In genomic region chr12:2180737-2181082, GRCh38 we compare ENCODE assay signal across 13 cellular contexts.
DNase-seq lines count a peak whose midpoint lies in the region; ATAC-seq and TF ChIP-seq lines count a peak whose summit lies in the region.
"Had no signal": no experiment of that assay in that cellular context is flagged by ENCODE, and none has a peak within 500 bp of the region (broad histone marks: within the 10 kb centered on the region; RNA-seq: fewer than 3 reads in every experiment).

No MANE protein-coding gene starts in this region.

- peak overlapping the region; percentile 88 for H3K27ac ChIP-seq in AG04450 (ENCODE audit: low read depth, low read length)
- H3K27ac ChIP-seq in breast epithelium: peak overlapping the region; percentile 4 to 54
- peak overlapping the region; percentile 84 for H3K27ac ChIP-seq in right atrium auricular region
- H3K27ac ChIP-seq in skin epidermis: peak overlapping the region in 14 of 21 experiments; percentile 12 to 79 (median 42)
- H3K27ac ChIP-seq in brain microvascular endothelial cell: no peak overlapping the region
- H3K27ac ChIP-seq: PC-9 had no signal

- H3K27me3 ChIP-seq in AG04450 (ENCODE audit: control insufficient read depth, insufficient read depth, low read length) (no peaks in the 10 kb centered on the region), breast epithelium (no peaks in the 10 kb centered on the region), right atrium auricular region (no peaks in the 10 kb centered on the region), MG63 (no peaks in the 10 kb centered on the region), brain microvascular endothelial cell (replicated peaks) (no peaks in the 10 kb centered on the region)

- intact Hi-C loops in breast epithelium (cut with DNase I; ENCODE audit: low total_unique reads): no loop called here

- no peak for TF ChIP-seq CTCF in AG04450 (IDR thresholded peaks at IDR 0.05; ENCODE audit: low read depth, low read length)
- TF ChIP-seq CTCF in breast epithelium (IDR thresholded peaks at IDR 0.05): no peak
- no peak for TF ChIP-seq CTCF in right atrium auricular region (IDR thresholded peaks at IDR 0.05)
- TF ChIP-seq CTCF in brain microvascular endothelial cell (IDR thresholded peaks at IDR 0.05; ENCODE audit: low read depth, low read length, missing control alignments): no peak

- ATAC-seq in HG03108 (IDR thresholded peaks at IDR 0.05; ENCODE audit: unreplicated experiment) (no peak), GM18498 (IDR thresholded peaks at IDR 0.05; ENCODE audit: unreplicated experiment) (no peak)

- no peak for TF ChIP-seq POLR2A in breast epithelium (IDR thresholded peaks at IDR 0.05)

- H3K9me3 ChIP-seq in AG04450 (ENCODE audit: control insufficient read depth, insufficient read depth, low read length): peaks cover 2% of the 10 kb centered on the region; the same call in 1 of the 2 replicates
- no peaks in the 10 kb centered on the region for H3K9me3 ChIP-seq in breast epithelium
- H3K9me3 ChIP-seq in right atrium auricular region: no peaks in the 10 kb centered on the region
- no peaks in the 10 kb centered on the region; the same call in 1 of the 2 replicates for H3K9me3 ChIP-seq in MG63

- no peak for DNase-seq in AG04450 (ENCODE audit: low read depth, low spot score)
- no peak for DNase-seq in breast epithelium (ENCODE audit: low spot score in 2 of 2)
- no peak for DNase-seq in right atrium auricular region (ENCODE audit: low spot score)
- no peak for DNase-seq in MG63
- DNase-seq in brain microvascular endothelial cell: no peak
- DNase-seq: activated naive CD4-positive, alpha-beta T cell treated with anti-CD3 and anti-CD28 coated beads, Interleukin-2, amount 50 U/mL, for 16 hours; activated T-cell treated with anti-CD3 and anti-CD28 coated beads, Interleukin-2, amount 50 U/mL, for 1 hour; CD8-positive, alpha-beta memory T cell; NCI-H748 treated with DMSO at 0.1 percent for 48 hours; PC-9 had no signal

- peaks cover 0 to 9% of the 10 kb centered on the region in 2 donors for H3K4me1 ChIP-seq in breast epithelium
- peaks cover 0 to 49% of the 10 kb centered on the region in 2 donors for H3K4me1 ChIP-seq in right atrium auricular region

- in situ Hi-C loops in brain microvascular endothelial cell (cut with HindIII; ENCODE audit: low pct_ligation_motif_present, low sequenced_read_pairs): no loop called here

- H3K4me3 ChIP-seq in AG04450 (ENCODE audit: low read depth, low read length): no peak overlapping the region
- no peak overlapping the region for H3K4me3 ChIP-seq in breast epithelium
- no peak overlapping the region for H3K4me3 ChIP-seq in right atrium auricular region
- H3K4me3 ChIP-seq in skin epidermis: no peak overlapping the region
- H3K4me3 ChIP-seq in MG63: no peak overlapping the region
- no peak overlapping the region for H3K4me3 ChIP-seq in brain microvascular endothelial cell (ENCODE audit: low read depth, low read length)
- H3K4me3 ChIP-seq: PC-9 had no signal

- CTCF ChIA-PET in AG04450 (lab: Charles Lee): no interaction called here

- POLR2A ChIA-PET in AG04450 (lab: Yijun Ruan, JAX): no interaction called here

- H3K36me3 ChIP-seq in breast epithelium: no peaks in the 10 kb centered on the region
- H3K36me3 ChIP-seq in right atrium auricular region: peaks cover 7% of the 10 kb centered on the region
- H3K36me3 ChIP-seq in MG63: no peaks in the 10 kb centered on the region
- no peaks in the 10 kb centered on the region for H3K36me3 ChIP-seq in brain microvascular endothelial cell (replicated peaks)
